8 cellular contexts compared by ENCODE assay signal in genomic region chr1:9892563-9893528, GRCh38. TPM values are rescaled to one million over a fixed set of nuclear protein-coding genes. Genes with fewer than 3 reads are reported as not detected.
DNase-seq lines count a peak whose midpoint lies in the region; ATAC-seq and TF ChIP-seq lines count a peak whose summit lies in the region.

No MANE protein-coding gene starts in this region.

- TF ChIP-seq POLR2A in NB4 (IDR thresholded peaks at IDR 0.05; ENCODE audit: extremely low read depth, insufficient read length) (no peak), tibial nerve (IDR thresholded peaks at IDR 0.05) (no peak)

- H3K4me1 ChIP-seq in mucosa of descending colon (ENCODE audit: low read depth) (no peaks in the 10 kb centered on the region), tibial nerve (peaks cover 0 to 31% (median 6%) of the 10 kb centered on the region in 4 donors)

- TF ChIP-seq EP300 in tibial nerve (IDR thresholded peaks at IDR 0.05), result peak in 1 of 2 donors; percentile 24

- ATAC-seq in mucosa of descending colon (peak; percentile 86), GM21723 (IDR thresholded peaks at IDR 0.05; ENCODE audit: unreplicated experiment) (no peak)

- H3K27ac ChIP-seq in caudate nucleus (ENCODE audit: low read depth, low read length) (peak overlapping the region; percentile 59), tibial nerve (peak overlapping the region in 2 of 4 donors; percentile 60 to 67)

- H3K9me3 ChIP-seq in mucosa of descending colon (no peaks in the 10 kb centered on the region), tibial nerve (no peaks in the 10 kb centered on the region)

- DNase-seq in COLO829 (ENCODE audit: low spot score) (peak; percentile 34), NB4 (ENCODE audit: low read depth) (peak; percentile 91), caudate nucleus (lab: John Stamatoyannopoulos, UW) (peak in 1 of 61 donors; percentile 33), mucosa of descending colon (peak; percentile 38 to 43 (median 42)), DMS114 treated with DMSO at 0.1 percent for 48 hours (lab: John Stamatoyannopoulos, UW; ENCODE audit: unreplicated experiment) (no peak), NCI-H2081 (lab: John Stamatoyannopoulos, UW) (no peak), tibial nerve (ENCODE audit: low spot score in 2 of 2) (no peak)

- WGBS in tibial nerve, 2 donors, result 72% methylated on average over 14 of the region's 14 CpGs

- TF ChIP-seq CTCF in NB4 (IDR thresholded peaks at IDR 0.05; ENCODE audit: low read depth, low read length) (no peak), mucosa of descending colon (IDR thresholded peaks at IDR 0.05) (no peak), tibial nerve (IDR thresholded peaks at IDR 0.05) (no peak)

- peak overlapping the region; percentile 51 for H3K4me3 ChIP-seq in NB4 (ENCODE audit: low read depth, low read length)
- H3K4me3 ChIP-seq in mucosa of descending colon, result no peak overlapping the region
- H3K4me3 ChIP-seq in tibial nerve, result no peak overlapping the region

- no peaks in the 10 kb centered on the region for H3K27me3 ChIP-seq in tibial nerve

- intact Hi-C loops in mucosa of descending colon (cut with DNase I, micrococcal nuclease), result no loop called here

- no peaks in the 10 kb centered on the region for H3K36me3 ChIP-seq in mucosa of descending colon (ENCODE audit: low read depth)
- H3K36me3 ChIP-seq in tibial nerve, result peaks cover 0 to 5% (median 0%) of the 10 kb centered on the region in 3 donors

RNA-seq across cellular contexts. Expression of gene CTNNBIP1, which starts 17.2 kb away (rescaled TPM):
- 10 to 100 TPM; 20.0 to 24.4 (median 23.3) TPM for total RNA-seq in mucosa of descending colon
- 10 to 100 TPM; 17.0 to 24.9 (median 20.3) TPM for total RNA-seq in tibial nerve

RNA-seq across cellular contexts. Expression of gene LZIC, which starts 50.3 kb away (rescaled TPM):
- total RNA-seq in mucosa of descending colon (10 to 100 TPM; 36.3 to 43.7 (median 39.9) TPM), tibial nerve (10 to 100 TPM; 21.6 to 40.2 (median 32.0) TPM)

RNA-seq across cellular contexts. Expression of gene NMNAT1, which starts 50.4 kb away (rescaled TPM):
- 10 to 100 TPM; 19.0 to 21.8 (median 20.6) TPM for total RNA-seq in mucosa of descending colon
- total RNA-seq in tibial nerve, result 1 to 10 TPM; 3.8 to 6.0 (median 4.6) TPM

Comparison
In these comparisons a context has a peak if more than half of its experiments do, and no peak if none do; other contexts are left out.
1. DNase-seq: peak in COLO829 (single experiment), NB4 (single experiment) and mucosa of descending colon (3 of 3); none in DMS114 treated with DMSO at 0.1 percent for 48 hours (single experiment), NCI-H2081 (0 of 2) and tibial nerve (0 of 2).